In the genomic region with DNA sequence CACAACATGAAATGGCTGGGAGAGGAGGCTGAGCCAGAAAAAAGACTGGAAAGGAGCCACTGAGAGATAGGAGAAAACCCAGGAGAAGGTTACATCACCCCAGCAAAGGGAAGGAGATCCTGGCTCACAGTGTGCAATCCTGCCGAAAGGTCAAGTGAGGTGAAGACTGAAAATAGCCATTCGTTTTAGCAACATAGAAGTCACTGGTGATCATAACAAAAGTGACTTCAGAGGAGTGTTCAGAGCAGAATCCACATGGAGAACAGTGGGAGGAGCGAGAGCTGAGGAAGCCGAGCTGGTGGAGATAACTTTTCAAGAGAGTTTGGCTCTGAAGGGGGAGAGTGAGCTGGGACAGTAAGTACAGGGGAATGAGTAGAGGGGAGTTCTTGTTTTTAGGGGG, we compare ENCODE assay signal across 13 cellular contexts. TPM values are rescaled to one million over a fixed set of nuclear protein-coding genes. Genes with fewer than 3 reads are reported as not detected.
DNase-seq lines count a peak whose midpoint lies in the region; ATAC-seq and TF ChIP-seq lines count a peak whose summit lies in the region.
"Had no signal": no experiment of that assay in that cellular context is flagged by ENCODE, and none has a peak within 500 bp of the region (broad histone marks: within the 10 kb centered on the region; RNA-seq: fewer than 3 reads in every experiment).

No MANE protein-coding gene starts in this region.

- H3K4me3 ChIP-seq in coronary artery (peak overlapping the region; percentile 3), right lobe of liver (no peak overlapping the region), thoracic aorta (no peak overlapping the region)
- H3K4me3 ChIP-seq: pancreas had no signal

- H3K27me3 Mint-ChIP-seq in HFFc6 (ENCODE audit: insufficient read depth) (peaks cover 2% of the 10 kb centered on the region; the same call in 1 of the 2 replicates), mesothelial cell of epicardium (ENCODE audit: low read depth) (peaks cover 35% of the 10 kb centered on the region)

- H3K9me3 Mint-ChIP-seq in HFFc6 = no peaks in the 10 kb centered on the region; the same call in 1 of the 2 replicates
- peaks cover 7% of the 10 kb centered on the region for H3K9me3 Mint-ChIP-seq in mesothelial cell of epicardium
- H3K9me3 Mint-ChIP-seq: activated T-cell treated with anti-CD3 and anti-CD28 coated beads, Interleukin-2, amount 50 U/mL, for 4 hours had no signal

- TF ChIP-seq POLR2A in right lobe of liver (IDR thresholded peaks at IDR 0.05) = no peak

- peak overlapping the region; percentile 78 for H3K27ac Mint-ChIP-seq in HFFc6
- no peak overlapping the region for H3K27ac Mint-ChIP-seq in mesothelial cell of epicardium

- DNase-seq in HFFc6 (peak; percentile 65), coronary artery (ENCODE audit: low spot score) (peak; percentile 85), right lobe of liver (no peak), thoracic aorta (ENCODE audit: low spot score) (no peak), mesothelial cell of epicardium (ENCODE audit: low spot score in 2 of 2, unreplicated experiment in 2 of 2) (no peak), DMS53 (lab: John Stamatoyannopoulos, UW) (no peak)
- DNase-seq: activated T-cell treated with anti-CD3 and anti-CD28 coated beads, Interleukin-2, amount 50 U/mL, for 4 hours; cerebellar nuclear complex; MM.1S; pancreas; T1000 had no signal

- peak overlapping the region; percentile 61 to 80 for H3K27ac ChIP-seq in coronary artery
- no peak overlapping the region for H3K27ac ChIP-seq in right lobe of liver
- H3K27ac ChIP-seq in thoracic aorta = peak overlapping the region; percentile 63 to 64
- H3K27ac ChIP-seq: pancreas had no signal

- no peaks in the 10 kb centered on the region for H3K36me3 Mint-ChIP-seq in HFFc6 (ENCODE audit: low read depth)
- H3K36me3 Mint-ChIP-seq in mesothelial cell of epicardium = no peaks in the 10 kb centered on the region

- no peak for TF ChIP-seq CTCF in HFFc6 (IDR thresholded peaks at IDR 0.05)
- no peak for TF ChIP-seq CTCF in coronary artery (IDR thresholded peaks at IDR 0.05)
- TF ChIP-seq CTCF in right lobe of liver (IDR thresholded peaks at IDR 0.05) = no peak
- no peak for TF ChIP-seq CTCF in thoracic aorta (IDR thresholded peaks at IDR 0.05)
- TF ChIP-seq CTCF in mesothelial cell of epicardium (IDR thresholded peaks at IDR 0.05; ENCODE audit: unreplicated experiment) = no peak

- no peaks in the 10 kb centered on the region for H3K27me3 ChIP-seq in right lobe of liver
- H3K27me3 ChIP-seq in thoracic aorta (replicated peaks; ENCODE audit: insufficient read depth) = no peaks in the 10 kb centered on the region
- H3K27me3 ChIP-seq: pancreas had no signal

- peaks cover 84% of the 10 kb centered on the region for H3K4me1 Mint-ChIP-seq in HFFc6 (ENCODE audit: low read depth)
- H3K4me1 Mint-ChIP-seq in mesothelial cell of epicardium = peaks cover 21% of the 10 kb centered on the region

- H3K4me1 ChIP-seq in right lobe of liver = peaks cover 0 to 13% (median 0%) of the 10 kb centered on the region in 4 donors
- peaks cover 37 to 59% of the 10 kb centered on the region in 2 donors for H3K4me1 ChIP-seq in thoracic aorta (ENCODE audit: control insufficient read depth in 1 of 2, low read depth in 2 of 2)

- H3K36me3 ChIP-seq in right lobe of liver (no peaks in the 10 kb centered on the region), thoracic aorta (no peaks in the 10 kb centered on the region)
- H3K36me3 ChIP-seq: pancreas had no signal

- H3K9me3 ChIP-seq in right lobe of liver (no peaks in the 10 kb centered on the region), thoracic aorta (no peaks in the 10 kb centered on the region)
- H3K9me3 ChIP-seq: pancreas had no signal

- H3K4me3 Mint-ChIP-seq in HFFc6 = peak overlapping the region; percentile 51
- H3K4me3 Mint-ChIP-seq in mesothelial cell of epicardium = no peak overlapping the region
- H3K4me3 Mint-ChIP-seq: activated T-cell treated with anti-CD3 and anti-CD28 coated beads, Interleukin-2, amount 50 U/mL, for 4 hours had no signal

- 68% methylated on average over 4 of the region's 4 CpGs for WGBS in right lobe of liver (ENCODE audit: insufficient coverage, low coverage, low lambda C conversion rate, missing lambda C conversion rate)

- intact Hi-C loops in right lobe of liver (cut with DNase I) = no loop called here

- peak; percentile 9 to 62 (median 28) for ATAC-seq in right lobe of liver
- ATAC-seq in thoracic aorta (ENCODE audit: insufficient number of reproducible peaks, low FRiP score, low read depth) = peak; percentile 63
- no peak for ATAC-seq in HG03520 (IDR thresholded peaks at IDR 0.05; ENCODE audit: unreplicated experiment)
- ATAC-seq in HG03139 (IDR thresholded peaks at IDR 0.05; ENCODE audit: unreplicated experiment) = no peak
- ATAC-seq: activated T-cell treated with anti-CD3 and anti-CD28 coated beads, Interleukin-2, amount 50 U/mL, for 4 hours had no signal

RNA-seq across cellular contexts. Expression of a gene that starts 5.4 kb away (rescaled TPM):
- 100 to 1,000 TPM in 4 of 6 experiments, 10 to 100 TPM in 2; 88.6 to 126 (median 105) TPM for total RNA-seq in HFFc6 (2021; fragmentation: NEBNext Ultra II Directional; extraction: Animal tissue kit (Norgen Biotek cat#: 25700))
- total RNA-seq in right lobe of liver (10 to 100 TPM in 3 of 6 experiments, 1 to 10 TPM in 3; 3.5 to 14.9 (median 10.8) TPM), thoracic aorta (100 to 1,000 TPM; 114 to 168 TPM), mesothelial cell of epicardium (12.8 to 14.4 TPM (median 13.8 TPM) in 3 replicates)

Comparison
In these comparisons a context has a peak if more than half of its experiments do, and no peak if none do; other contexts are left out.
1. DNase-seq: peak in HFFc6 (single experiment) and coronary artery (single experiment); none in right lobe of liver (0 of 3), thoracic aorta (single experiment), mesothelial cell of epicardium (0 of 2) and DMS53 (single experiment).
2. H3K27ac ChIP-seq: peak in coronary artery (2 of 2) and thoracic aorta (2 of 2); none in right lobe of liver (0 of 3).
3. ATAC-seq: peak in right lobe of liver (4 of 4) and thoracic aorta (single experiment); none in HG03520 (single experiment) and HG03139 (single experiment).